ENCODE assay signal across 9 cellular contexts in genomic region chr5:143606043-143606752, GRCh38.
DNase-seq lines count a peak whose midpoint lies in the region; ATAC-seq and TF ChIP-seq lines count a peak whose summit lies in the region.
"Had no signal": no experiment of that assay in that cellular context is flagged by ENCODE, and none has a peak within 500 bp of the region (broad histone marks: within the 10 kb centered on the region; RNA-seq: fewer than 3 reads in every experiment).

No MANE protein-coding gene starts in this region.

- H3K36me3 Mint-ChIP-seq in activated CD4-positive, alpha-beta T cell treated with anti-CD3 and anti-CD28 coated beads, Interleukin-2, amount 10 ng/mL, durations not matched to agents 24 days and 14 days (ENCODE audit: low read depth) = peaks cover 12% of the 10 kb centered on the region
- no peaks in the 10 kb centered on the region for H3K36me3 Mint-ChIP-seq in CD4-positive, alpha-beta T cell (ENCODE audit: low read depth)

- no peaks in the 10 kb centered on the region for H3K4me1 ChIP-seq in body of pancreas
- H3K4me1 ChIP-seq: parathyroid adenoma had no signal

- POLR2A ChIA-PET in CD4-positive, alpha-beta T cell (lab: Charles Lee) = interaction anchor here (0.8 to 1.1 kb wide), 2 partner anchors 172 to 203 kb away, joined by 3 read pairs; partner anchors contain the start of gene NR3C1

- no peaks in the 10 kb centered on the region for H3K36me3 ChIP-seq in body of pancreas (replicated peaks in 1 of 2; ENCODE audit: insufficient read depth in 1 of 2, low read depth in 2 of 2)

- peak; percentile 68 for DNase-seq in activated CD4-positive, alpha-beta T cell treated with anti-CD3 and anti-CD28 coated beads, Interleukin-2, amount 10 ng/mL, durations not matched to agents 24 days and 14 days
- DNase-seq in activated CD4-positive, alpha-beta T cell treated with anti-CD3 and anti-CD28 coated beads, Interleukin-2, amount 50 U/mL, for 4 hours = no peak
- peak; percentile 49 for DNase-seq in NOMO-1 treated with dmso at 0.1 percent for 144 hours (lab: John Stamatoyannopoulos, UW; ENCODE audit: unreplicated experiment)
- DNase-seq in stimulated activated CD8-positive, alpha-beta memory T cell treated with anti-CD3 and anti-CD28 coated beads, Interleukin-15, amount 100 ng/mL, for 48 hours (ENCODE audit: low read depth in 2 of 2) = peak; percentile 18 to 23
- no peak for DNase-seq in NCI-H774 (lab: John Stamatoyannopoulos, UW)
- DNase-seq in body of pancreas = no peak
- no peak for DNase-seq in CD4-positive, alpha-beta T cell

- H3K4me3 ChIP-seq in body of pancreas = no peak overlapping the region

- H3K27me3 ChIP-seq in body of pancreas = no peaks in the 10 kb centered on the region
- no peaks in the 10 kb centered on the region for H3K27me3 ChIP-seq in CD4-positive, alpha-beta T cell (ENCODE audit: control insufficient read depth, insufficient read depth, low read length)

- peak overlapping the region; percentile 94 for H3K27ac Mint-ChIP-seq in activated CD4-positive, alpha-beta T cell treated with anti-CD3 and anti-CD28 coated beads, Interleukin-2, amount 10 ng/mL, durations not matched to agents 24 days and 14 days
- no peak overlapping the region for H3K27ac Mint-ChIP-seq in CD4-positive, alpha-beta T cell

- intact Hi-C loops in activated CD4-positive, alpha-beta T cell treated with anti-CD3 and anti-CD28 coated beads, Interleukin-2, amount 10 ng/mL, durations not matched to agents 24 days and 14 days (cut with micrococcal nuclease) = loop anchor here (1.0 to 10.0 kb wide), 8 partner anchors 47 to 781 kb away; no protein-coding TSS in a partner anchor
- intact Hi-C loops in body of pancreas (cut with DNase I) = no loop called here
- intact Hi-C loops in CD4-positive, alpha-beta T cell (cut with DNase I, micrococcal nuclease) = no loop called here

- TF ChIP-seq CTCF in body of pancreas (IDR thresholded peaks at IDR 0.05) = no peak
- no peak for TF ChIP-seq CTCF in CD4-positive, alpha-beta T cell (IDR thresholded peaks at IDR 0.05)

- WGBS in body of pancreas, 2 donors = 55 to 63% methylated on average over 5 of the region's 5 CpGs

- no peaks in the 10 kb centered on the region for H3K9me3 ChIP-seq in body of pancreas
- H3K9me3 ChIP-seq in CD4-positive, alpha-beta T cell (ENCODE audit: control insufficient read depth, low read length) = no peaks in the 10 kb centered on the region

- no peak for TF ChIP-seq POLR2A in body of pancreas (IDR thresholded peaks at IDR 0.05)

- ATAC-seq in HG02678 (IDR thresholded peaks at IDR 0.05; ENCODE audit: unreplicated experiment) = peak; percentile 74
- ATAC-seq in body of pancreas = no peak
- ATAC-seq in CD4-positive, alpha-beta T cell (ENCODE audit: poor library complexity) = no peak

- CTCF ChIA-PET in CD4-positive, alpha-beta T cell (lab: Charles Lee) = no interaction called here

- H3K9me3 Mint-ChIP-seq in activated CD4-positive, alpha-beta T cell treated with anti-CD3 and anti-CD28 coated beads, Interleukin-2, amount 10 ng/mL, durations not matched to agents 24 days and 14 days = peaks cover 40% of the 10 kb centered on the region
- H3K9me3 Mint-ChIP-seq in CD4-positive, alpha-beta T cell = peaks cover 4% of the 10 kb centered on the region

- H3K4me1 Mint-ChIP-seq in activated CD4-positive, alpha-beta T cell treated with anti-CD3 and anti-CD28 coated beads, Interleukin-2, amount 10 ng/mL, durations not matched to agents 24 days and 14 days = peaks cover 31% of the 10 kb centered on the region
- peaks cover 36% of the 10 kb centered on the region for H3K4me1 Mint-ChIP-seq in CD4-positive, alpha-beta T cell (ENCODE audit: low read depth)

- peak overlapping the region; percentile 68 for H3K4me3 Mint-ChIP-seq in activated CD4-positive, alpha-beta T cell treated with anti-CD3 and anti-CD28 coated beads, Interleukin-2, amount 10 ng/mL, durations not matched to agents 24 days and 14 days
- no peak overlapping the region for H3K4me3 Mint-ChIP-seq in CD4-positive, alpha-beta T cell

- H3K27me3 Mint-ChIP-seq in activated CD4-positive, alpha-beta T cell treated with anti-CD3 and anti-CD28 coated beads, Interleukin-2, amount 10 ng/mL, durations not matched to agents 24 days and 14 days = peaks cover 4% of the 10 kb centered on the region
- no peaks in the 10 kb centered on the region for H3K27me3 Mint-ChIP-seq in CD4-positive, alpha-beta T cell

- H3K27ac ChIP-seq in body of pancreas = no peak overlapping the region
- H3K27ac ChIP-seq in CD4-positive, alpha-beta T cell (ENCODE audit: low read depth, low read length) = no peak overlapping the region
- H3K27ac ChIP-seq: parathyroid adenoma had no signal

Comparison
In these comparisons a context has a peak if more than half of its experiments do, and no peak if none do; other contexts are left out.
1. DNase-seq: peak in activated CD4-positive, alpha-beta T cell treated with anti-CD3 and anti-CD28 coated beads, Interleukin-2, amount 10 ng/mL, durations not matched to agents 24 days and 14 days (single experiment), NOMO-1 treated with dmso at 0.1 percent for 144 hours (single experiment) and stimulated activated CD8-positive, alpha-beta memory T cell treated with anti-CD3 and anti-CD28 coated beads, Interleukin-15, amount 100 ng/mL, for 48 hours (2 of 2); none in activated CD4-positive, alpha-beta T cell treated with anti-CD3 and anti-CD28 coated beads, Interleukin-2, amount 50 U/mL, for 4 hours (0 of 2), NCI-H774 (single experiment), body of pancreas (0 of 4) and CD4-positive, alpha-beta T cell (0 of 10).